Comparison of ENCODE assay signal across 26 cellular contexts in the genomic region with DNA sequence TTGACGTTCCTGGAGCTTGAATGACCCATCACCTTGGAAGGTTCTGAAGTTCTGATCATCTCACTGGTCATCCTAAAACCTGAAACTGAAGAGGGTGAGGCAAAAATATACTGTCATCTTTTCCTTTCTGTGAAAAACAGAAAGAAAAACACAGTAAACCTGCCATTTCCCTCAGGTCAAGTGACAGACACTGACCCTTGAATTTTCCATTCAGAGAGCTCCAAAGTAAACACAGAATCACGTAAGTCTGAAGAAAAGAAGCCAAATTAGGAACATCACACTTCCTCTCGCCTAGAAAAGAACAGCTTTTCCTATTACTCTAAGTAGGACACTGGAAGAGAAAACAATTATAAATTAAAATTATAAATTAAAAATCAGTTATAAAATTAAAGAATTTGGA.
DNase-seq lines count a peak whose midpoint lies in the region; ATAC-seq, FAIRE-seq and TF ChIP-seq lines count a peak whose summit lies in the region.
"Had no signal": no experiment of that assay in that cellular context is flagged by ENCODE, and none has a peak within 500 bp of the region (broad histone marks: within the 10 kb centered on the region; RNA-seq: fewer than 3 reads in every experiment).

No MANE protein-coding gene starts in this region.

- H3K9me3 Mint-ChIP-seq in GM23338 = no peaks in the 10 kb centered on the region; the same call in 2 of the 3 replicates
- H3K9me3 Mint-ChIP-seq in astrocyte (ENCODE audit: unreplicated experiment) = peaks cover 2% of the 10 kb centered on the region
- H3K9me3 Mint-ChIP-seq in osteocyte (ENCODE audit: unreplicated experiment) = no peaks in the 10 kb centered on the region
- H3K9me3 Mint-ChIP-seq in activated T-cell treated with anti-CD3 and anti-CD28 coated beads, Interleukin-2, amount 50 U/mL, for 72 hours = no peaks in the 10 kb centered on the region
- H3K9me3 Mint-ChIP-seq: activated naive CD8-positive, alpha-beta T cell treated with anti-CD3 and anti-CD28 coated beads for 36 hours; naive B cell; stimulated activated effector memory CD8-positive, alpha-beta T cell treated with anti-CD3 and anti-CD28 coated beads, Interleukin-12 subunit alpha, Interleukin-12 subunit beta, amount 100 ng/mL, for 72 hours had no signal

- H3K4me3 ChIP-seq in GM23338 (no peak overlapping the region), astrocyte (ENCODE audit: insufficient read depth, low read depth, low read length) (no peak overlapping the region), right cardiac atrium (ENCODE audit: low read length) (no peak overlapping the region), WERI-Rb-1 (ENCODE audit: low read depth, low read length) (no peak overlapping the region)
- H3K4me3 ChIP-seq: ascending aorta, BLaER1 had no signal

- H3K79me2 ChIP-seq in GM23338 (replicated peaks; ENCODE audit: insufficient read depth) (no peaks in the 10 kb centered on the region), astrocyte (ENCODE audit: insufficient read depth, low read length) (no peaks in the 10 kb centered on the region)

- H3K27ac Mint-ChIP-seq in GM23338 = no peak overlapping the region
- H3K27ac Mint-ChIP-seq in astrocyte (ENCODE audit: unreplicated experiment) = no peak overlapping the region
- peak overlapping the region; percentile 90 for H3K27ac Mint-ChIP-seq in osteocyte (ENCODE audit: unreplicated experiment)
- H3K27ac Mint-ChIP-seq in activated T-cell treated with anti-CD3 and anti-CD28 coated beads, Interleukin-2, amount 50 U/mL, for 72 hours = no peak overlapping the region
- H3K27ac Mint-ChIP-seq: activated naive CD8-positive, alpha-beta T cell treated with anti-CD3 and anti-CD28 coated beads for 36 hours; mesothelial cell of epicardium; stimulated activated effector memory CD8-positive, alpha-beta T cell treated with anti-CD3 and anti-CD28 coated beads, Interleukin-12 subunit alpha, Interleukin-12 subunit beta, amount 100 ng/mL, for 72 hours; T-helper 17 cell had no signal

- H3K27me3 ChIP-seq in GM23338 (ENCODE audit: insufficient read depth) (no peaks in the 10 kb centered on the region), astrocyte (ENCODE audit: insufficient read depth, low read length) (no peaks in the 10 kb centered on the region), right cardiac atrium (ENCODE audit: control insufficient read depth, insufficient read depth) (no peaks in the 10 kb centered on the region), WERI-Rb-1 (ENCODE audit: insufficient read depth, low read depth, severe bottlenecking) (no peaks in the 10 kb centered on the region)
- H3K27me3 ChIP-seq: ascending aorta, BLaER1 had no signal

- no peak for DNase-seq in GM23338 (ENCODE audit: low spot score)
- no peak for DNase-seq in astrocyte (ENCODE audit: low read depth)
- DNase-seq in right cardiac atrium = no peak
- no peak for DNase-seq in osteocyte (ENCODE audit: extremely low spot score, unreplicated experiment)
- DNase-seq in NCI-H2171 treated with DMSO at 0.1 percent for 48 hours (lab: John Stamatoyannopoulos, UW) = no peak
- no peak for DNase-seq in activated T-cell treated with anti-CD3 and anti-CD28 coated beads, Interleukin-2, amount 50 U/mL, for 72 hours
- DNase-seq in WERI-Rb-1 = no peak
- DNase-seq: activated CD4-positive, alpha-beta T cell treated with anti-CD3 and anti-CD28 coated beads for 4 hours; activated CD8-positive, alpha-beta memory T cell treated with anti-CD3 and anti-CD28 coated beads for 24 hours; activated effector memory CD4-positive, alpha-beta T cell treated with anti-CD3 and anti-CD28 coated beads, Interleukin-2, amount 50 U/mL, for 16 hours; activated naive CD8-positive, alpha-beta T cell treated with anti-CD3 and anti-CD28 coated beads for 36 hours; DMS79; GDM1; H7; naive B cell; NCI-H2171; NCI-H524 treated with DMSO at 0.1 percent for 48 hours; RPMI8226; stimulated activated CD4-positive, alpha-beta T cell treated with anti-CD3 and anti-CD28 coated beads, Interleukin-4, amount 100 ng/mL, for 24 hours; T-helper 17 cell had no signal

- H2AFZ ChIP-seq in GM23338 = peak overlapping the region; percentile 63; the same call in 1 of the 2 replicates
- H2AFZ ChIP-seq in astrocyte (ENCODE audit: low read depth, low read length) = peak overlapping the region; percentile 13

- H4K20me1 ChIP-seq in GM23338 (replicated peaks; ENCODE audit: insufficient read depth) (no peaks in the 10 kb centered on the region), astrocyte (ENCODE audit: insufficient read depth, low read length) (no peaks in the 10 kb centered on the region)
- H4K20me1 ChIP-seq: BLaER1 had no signal

- no peak overlapping the region for H3K9ac ChIP-seq in astrocyte (ENCODE audit: low read length)
- H3K9ac ChIP-seq: BLaER1 had no signal

- no peaks in the 10 kb centered on the region for H3K36me3 Mint-ChIP-seq in GM23338 (ENCODE audit: low read depth)
- H3K36me3 Mint-ChIP-seq in astrocyte (ENCODE audit: low read depth, unreplicated experiment) = no peaks in the 10 kb centered on the region
- H3K36me3 Mint-ChIP-seq in osteocyte (ENCODE audit: unreplicated experiment) = no peaks in the 10 kb centered on the region
- no peaks in the 10 kb centered on the region for H3K36me3 Mint-ChIP-seq in activated T-cell treated with anti-CD3 and anti-CD28 coated beads, Interleukin-2, amount 50 U/mL, for 72 hours (ENCODE audit: insufficient read depth in 2 of 2)
- H3K36me3 Mint-ChIP-seq: activated naive CD8-positive, alpha-beta T cell treated with anti-CD3 and anti-CD28 coated beads for 36 hours; mesothelial cell of epicardium; naive B cell; stimulated activated effector memory CD8-positive, alpha-beta T cell treated with anti-CD3 and anti-CD28 coated beads, Interleukin-12 subunit alpha, Interleukin-12 subunit beta, amount 100 ng/mL, for 72 hours had no signal

- TF ChIP-seq CTCF in GM23338 (conservative IDR thresholded peaks at IDR 0.05; ENCODE audit: low read depth in 2 of 2) = no peak
- TF ChIP-seq CTCF in astrocyte (IDR thresholded peaks at IDR 0.05; ENCODE audit: insufficient read depth, low read depth, low read length) = no peak
- no peak for TF ChIP-seq CTCF in osteocyte (IDR thresholded peaks at IDR 0.05)
- no peak for TF ChIP-seq CTCF in WERI-Rb-1 (IDR thresholded peaks at IDR 0.05; ENCODE audit: low read depth, low read length)

- no peak overlapping the region for H3K4me2 ChIP-seq in GM23338
- no peak overlapping the region for H3K4me2 ChIP-seq in astrocyte (ENCODE audit: low read length)
- H3K4me2 ChIP-seq: BLaER1 had no signal

- no peaks in the 10 kb centered on the region; the same call in 1 of the 2 replicates for H3K9me2 ChIP-seq in GM23338 (ENCODE audit: insufficient read depth)

- H3K36me3 ChIP-seq in GM23338 (ENCODE audit: insufficient read depth) (no peaks in the 10 kb centered on the region), astrocyte (ENCODE audit: insufficient read depth, low read length) (no peaks in the 10 kb centered on the region), WERI-Rb-1 (no peaks in the 10 kb centered on the region)
- H3K36me3 ChIP-seq: ascending aorta, BLaER1 had no signal

- ATAC-seq in GM23338 (no peak), right cardiac atrium (peak in 1 of 2 donors; percentile 67), GM18858 (IDR thresholded peaks at IDR 0.05; ENCODE audit: unreplicated experiment) (no peak)
- ATAC-seq in activated T-cell treated with anti-CD3 and anti-CD28 coated beads, Interleukin-2, amount 50 U/mL, for 72 hours (replicated peaks in 1 of 2) = no peak
- ATAC-seq: stimulated activated effector memory CD8-positive, alpha-beta T cell treated with anti-CD3 and anti-CD28 coated beads, Interleukin-12 subunit alpha, Interleukin-12 subunit beta, amount 100 ng/mL, for 72 hours; T-helper 17 cell had no signal

- H3K4me1 Mint-ChIP-seq in GM23338 (peaks cover 4% of the 10 kb centered on the region; the same call in 2 of the 3 replicates), astrocyte (ENCODE audit: low read depth, unreplicated experiment) (peaks cover 6% of the 10 kb centered on the region), osteocyte (ENCODE audit: unreplicated experiment) (peaks cover 45% of the 10 kb centered on the region)
- peaks cover 14% of the 10 kb centered on the region for H3K4me1 Mint-ChIP-seq in activated T-cell treated with anti-CD3 and anti-CD28 coated beads, Interleukin-2, amount 50 U/mL, for 72 hours (ENCODE audit: low read depth)
- H3K4me1 Mint-ChIP-seq: stimulated activated effector memory CD8-positive, alpha-beta T cell treated with anti-CD3 and anti-CD28 coated beads, Interleukin-12 subunit alpha, Interleukin-12 subunit beta, amount 100 ng/mL, for 72 hours had no signal

- H3K4me3 Mint-ChIP-seq in GM23338 (no peak overlapping the region), astrocyte (ENCODE audit: unreplicated experiment) (no peak overlapping the region), osteocyte (ENCODE audit: unreplicated experiment) (peak overlapping the region; percentile 19)
- H3K4me3 Mint-ChIP-seq in activated T-cell treated with anti-CD3 and anti-CD28 coated beads, Interleukin-2, amount 50 U/mL, for 72 hours = no peak overlapping the region
- H3K4me3 Mint-ChIP-seq: activated naive CD8-positive, alpha-beta T cell treated with anti-CD3 and anti-CD28 coated beads for 36 hours; mesothelial cell of epicardium; naive B cell; stimulated activated effector memory CD8-positive, alpha-beta T cell treated with anti-CD3 and anti-CD28 coated beads, Interleukin-12 subunit alpha, Interleukin-12 subunit beta, amount 100 ng/mL, for 72 hours; T-helper 17 cell had no signal

- no peaks in the 10 kb centered on the region for H3K9me3 ChIP-seq in astrocyte (ENCODE audit: insufficient read depth, low read depth, low read length)
- no peaks in the 10 kb centered on the region for H3K9me3 ChIP-seq in right cardiac atrium (ENCODE audit: control insufficient read depth, low read length)
- H3K9me3 ChIP-seq in WERI-Rb-1 (ENCODE audit: severe bottlenecking) = no peaks in the 10 kb centered on the region
- H3K9me3 ChIP-seq: ascending aorta had no signal

- FAIRE-seq in astrocyte (lab: Jason Lieb, UNC) = no peak
- FAIRE-seq: urothelium cell line had no signal

- H3K27me3 Mint-ChIP-seq in GM23338 (ENCODE audit: insufficient read depth, low read depth, poor library complexity) (no peaks in the 10 kb centered on the region), astrocyte (ENCODE audit: low read depth, unreplicated experiment) (no peaks in the 10 kb centered on the region), osteocyte (ENCODE audit: unreplicated experiment) (no peaks in the 10 kb centered on the region)
- H3K27me3 Mint-ChIP-seq in activated T-cell treated with anti-CD3 and anti-CD28 coated beads, Interleukin-2, amount 50 U/mL, for 72 hours (ENCODE audit: low read depth) = no peaks in the 10 kb centered on the region
- H3K27me3 Mint-ChIP-seq: activated naive CD8-positive, alpha-beta T cell treated with anti-CD3 and anti-CD28 coated beads for 36 hours; naive B cell had no signal

- 48% methylated on average over 3 of the region's 3 CpGs for WGBS in right cardiac atrium

- intact Hi-C loops in right cardiac atrium (cut with DNase I) = loop anchor here in 3 of 4 donors (10.0 kb wide), 4 partner anchors 47 to 157 kb away; a partner anchor contains a TSS

- H3K4me1 ChIP-seq in GM23338 (ENCODE audit: insufficient read depth) = no peaks in the 10 kb centered on the region; the same call in 1 of the 2 replicates
- peaks cover 4% of the 10 kb centered on the region for H3K4me1 ChIP-seq in astrocyte (ENCODE audit: insufficient read depth, low read length)
- H3K4me1 ChIP-seq in right cardiac atrium (ENCODE audit: control insufficient read depth, insufficient read depth, low read length) = peaks cover 3% of the 10 kb centered on the region

- H3K27ac ChIP-seq in GM23338 (ENCODE audit: low read depth) (no peak overlapping the region), astrocyte (ENCODE audit: low read depth, low read length) (no peak overlapping the region), right cardiac atrium (ENCODE audit: low read length) (peak overlapping the region; percentile 2), WERI-Rb-1 (no peak overlapping the region)
- H3K27ac ChIP-seq: ascending aorta, BLaER1 had no signal

- H3F3A ChIP-seq in GM23338 (replicated peaks; ENCODE audit: low read depth) = no peaks in the 10 kb centered on the region
